In the genomic region with DNA sequence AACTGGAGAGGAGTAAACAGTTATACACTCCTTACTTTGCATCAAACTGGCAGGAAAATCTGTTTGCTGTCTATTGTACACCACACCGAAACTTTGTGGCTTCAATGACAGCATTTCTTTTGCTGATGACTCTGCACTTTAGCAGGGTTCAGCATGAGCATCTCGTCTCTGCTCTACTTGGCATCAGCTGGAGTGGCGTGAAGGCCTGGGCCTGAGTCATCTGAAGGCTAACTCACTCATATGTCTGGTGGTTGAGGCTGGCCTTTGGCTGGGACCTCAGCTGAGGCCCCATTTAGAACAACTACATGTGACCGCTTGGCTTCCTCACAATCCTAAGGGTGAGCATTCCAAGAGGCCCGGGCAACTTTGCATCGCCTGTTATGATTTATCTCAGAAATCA, we compare ENCODE assay signal across 12 cellular contexts. TPM values are rescaled to one million over a fixed set of nuclear protein-coding genes. Genes with fewer than 3 reads are reported as not detected.
A peak's percentile ranks its signal among the peaks of the same experiment; 100 is the strongest.
DNase-seq lines count a peak whose midpoint lies in the region; ATAC-seq and TF ChIP-seq lines count a peak whose summit lies in the region.
"Had no signal": no experiment of that assay in that cellular context is flagged by ENCODE, and none has a peak within 500 bp of the region (broad histone marks: within the 10 kb centered on the region; RNA-seq: fewer than 3 reads in every experiment).

No MANE protein-coding gene starts in this region.

- WGBS in heart right ventricle, 2 donors: 73 to 79% methylated on average over 6 of the region's 6 CpGs

- H3K27me3 ChIP-seq in heart right ventricle (no peaks in the 10 kb centered on the region), Karpas-422 (ENCODE audit: low read length) (no peaks in the 10 kb centered on the region)
- H3K27me3 ChIP-seq: BLaER1 treated with 17β-estradiol and CSF1 and Interleukin-3, amounts not matched to agents 10 nM and 100 nM had no signal

- H3K4me1 ChIP-seq in heart right ventricle (peaks cover 0 to 18% (median 10%) of the 10 kb centered on the region in 9 donors), Karpas-422 (ENCODE audit: low read length) (no peaks in the 10 kb centered on the region)

- H3K9me3 Mint-ChIP-seq in natural killer cell treated with Interleukin-12 subunit alpha and Interleukin-12 subunit beta and Interleukin-15 and Interleukin-18, amount 100 ng/mL, for 72 hours: no peaks in the 10 kb centered on the region
- H3K9me3 Mint-ChIP-seq in natural killer cell: no peaks in the 10 kb centered on the region
- H3K9me3 Mint-ChIP-seq in activated T-helper 17 cell treated with anti-CD3 and anti-CD28 coated beads, Interleukin-2, amount 50 U/mL, for 72 hours: no peaks in the 10 kb centered on the region
- H3K9me3 Mint-ChIP-seq: H9 had no signal

- no peak overlapping the region for H3K4me3 Mint-ChIP-seq in natural killer cell treated with Interleukin-12 subunit alpha and Interleukin-12 subunit beta and Interleukin-15 and Interleukin-18, amount 100 ng/mL, for 72 hours
- H3K4me3 Mint-ChIP-seq in natural killer cell: no peak overlapping the region
- no peak overlapping the region for H3K4me3 Mint-ChIP-seq in activated T-helper 17 cell treated with anti-CD3 and anti-CD28 coated beads, Interleukin-2, amount 50 U/mL, for 72 hours
- H3K4me3 Mint-ChIP-seq: H9 had no signal

- no peaks in the 10 kb centered on the region for H3K9me2 ChIP-seq in Karpas-422 (replicated peaks; ENCODE audit: insufficient read depth, low read length)

- peak; percentile 41 to 43 for ATAC-seq in natural killer cell treated with Interleukin-12 subunit alpha and Interleukin-12 subunit beta and Interleukin-15 and Interleukin-18, amount 100 ng/mL, for 72 hours
- ATAC-seq in natural killer cell (no peak), heart right ventricle (peak in 6 of 8 donors; percentile 25 to 94 (median 65)), GM18873 (IDR thresholded peaks at IDR 0.05; ENCODE audit: low FRiP score, unreplicated experiment) (no peak), GM21390 (IDR thresholded peaks at IDR 0.05; ENCODE audit: unreplicated experiment) (no peak)
- ATAC-seq in activated T-helper 17 cell treated with anti-CD3 and anti-CD28 coated beads, Interleukin-2, amount 50 U/mL, for 72 hours (replicated peaks): peak; percentile 98

- no peaks in the 10 kb centered on the region for H4K20me1 ChIP-seq in Karpas-422 (ENCODE audit: insufficient read depth, low read depth, low read length)
- H4K20me1 ChIP-seq: BLaER1 treated with 17β-estradiol and CSF1 and Interleukin-3, amounts not matched to agents 10 nM and 100 nM had no signal

- H3K27ac Mint-ChIP-seq in natural killer cell treated with Interleukin-12 subunit alpha and Interleukin-12 subunit beta and Interleukin-15 and Interleukin-18, amount 100 ng/mL, for 72 hours: no peak overlapping the region
- no peak overlapping the region for H3K27ac Mint-ChIP-seq in natural killer cell
- no peak overlapping the region for H3K27ac Mint-ChIP-seq in activated T-helper 17 cell treated with anti-CD3 and anti-CD28 coated beads, Interleukin-2, amount 50 U/mL, for 72 hours
- H3K27ac Mint-ChIP-seq: H9 had no signal

- H3K27me3 Mint-ChIP-seq in natural killer cell treated with Interleukin-12 subunit alpha and Interleukin-12 subunit beta and Interleukin-15 and Interleukin-18, amount 100 ng/mL, for 72 hours: peaks cover 12 to 20% of the 10 kb centered on the region in 2 donors
- peaks cover 8 to 15% of the 10 kb centered on the region in 2 donors for H3K27me3 Mint-ChIP-seq in natural killer cell (ENCODE audit: low read depth in 2 of 2)
- H3K27me3 Mint-ChIP-seq in activated T-helper 17 cell treated with anti-CD3 and anti-CD28 coated beads, Interleukin-2, amount 50 U/mL, for 72 hours: no peaks in the 10 kb centered on the region

- no peak for DNase-seq in natural killer cell treated with Interleukin-12 subunit alpha and Interleukin-12 subunit beta and Interleukin-15 and Interleukin-18, amount 100 ng/mL, for 72 hours (ENCODE audit: low spot score)
- no peak for DNase-seq in natural killer cell
- DNase-seq in heart right ventricle: no peak
- DNase-seq in NCI-H345 (lab: John Stamatoyannopoulos, UW): no peak
- DNase-seq in Karpas-422: no peak
- DNase-seq: GF-D8, H9, NCI-H2227 treated with DMSO at 0.1 percent for 48 hours had no signal

- H3K27ac ChIP-seq in heart right ventricle (peak overlapping the region in 3 of 10 donors; percentile 1 to 30 (median 9)), Karpas-422 (ENCODE audit: low read length) (no peak overlapping the region)
- H3K27ac ChIP-seq: BLaER1 treated with 17β-estradiol and CSF1 and Interleukin-3, amounts not matched to agents 10 nM and 100 nM had no signal

- H3K36me3 Mint-ChIP-seq in natural killer cell treated with Interleukin-12 subunit alpha and Interleukin-12 subunit beta and Interleukin-15 and Interleukin-18, amount 100 ng/mL, for 72 hours: no peaks in the 10 kb centered on the region
- no peaks in the 10 kb centered on the region for H3K36me3 Mint-ChIP-seq in natural killer cell
- H3K36me3 Mint-ChIP-seq in activated T-helper 17 cell treated with anti-CD3 and anti-CD28 coated beads, Interleukin-2, amount 50 U/mL, for 72 hours (ENCODE audit: low read depth): no peaks in the 10 kb centered on the region

- TF ChIP-seq CTCF in natural killer cell (IDR thresholded peaks at IDR 0.05): no peak
- no peak for TF ChIP-seq CTCF in heart right ventricle (IDR thresholded peaks at IDR 0.05)

- H2AFZ ChIP-seq in Karpas-422 (ENCODE audit: low read length): no peak overlapping the region

- H3K4me3 ChIP-seq in heart right ventricle (no peak overlapping the region), Karpas-422 (ENCODE audit: low read length) (no peak overlapping the region)
- H3K4me3 ChIP-seq: BLaER1 treated with 17β-estradiol and CSF1 and Interleukin-3, amounts not matched to agents 10 nM and 100 nM had no signal

- no peaks in the 10 kb centered on the region for H3K79me2 ChIP-seq in Karpas-422 (ENCODE audit: low read length)

- H3K9ac ChIP-seq in Karpas-422 (ENCODE audit: low read length): no peak overlapping the region
- H3K9ac ChIP-seq: BLaER1 treated with 17β-estradiol and CSF1 and Interleukin-3, amounts not matched to agents 10 nM and 100 nM had no signal

- intact Hi-C loops in natural killer cell (cut with micrococcal nuclease) (no loop called here), heart right ventricle (cut with DNase I) (loop anchor here in 2 of 10 donors (10.0 kb wide), 2 partner anchors 343 to 353 kb away; no protein-coding TSS in a partner anchor)

- no peak overlapping the region for H3K4me2 ChIP-seq in Karpas-422 (ENCODE audit: low read depth, low read length, poor library complexity, severe bottlenecking)

- H3K36me3 ChIP-seq in heart right ventricle (peaks cover 0 to 100% (median 49%) of the 10 kb centered on the region in 9 donors), Karpas-422 (ENCODE audit: insufficient read depth, low read length) (no peaks in the 10 kb centered on the region)

- H3K4me1 Mint-ChIP-seq in natural killer cell treated with Interleukin-12 subunit alpha and Interleukin-12 subunit beta and Interleukin-15 and Interleukin-18, amount 100 ng/mL, for 72 hours (ENCODE audit: low read depth in 2 of 2): no peaks in the 10 kb centered on the region
- H3K4me1 Mint-ChIP-seq in natural killer cell: no peaks in the 10 kb centered on the region
- no peaks in the 10 kb centered on the region for H3K4me1 Mint-ChIP-seq in activated T-helper 17 cell treated with anti-CD3 and anti-CD28 coated beads, Interleukin-2, amount 50 U/mL, for 72 hours
- H3K4me1 Mint-ChIP-seq: H9 had no signal

- H3K9me3 ChIP-seq in heart right ventricle: no peaks in the 10 kb centered on the region
- no peaks in the 10 kb centered on the region for H3K9me3 ChIP-seq in Karpas-422 (ENCODE audit: low read length)
- H3K9me3 ChIP-seq: BLaER1 treated with 17β-estradiol and CSF1 and Interleukin-3, amounts not matched to agents 10 nM and 100 nM had no signal

RNA-seq across cellular contexts. Expression of a gene that starts 28.7 kb away (rescaled TPM):
- total RNA-seq in natural killer cell treated with Interleukin-12 subunit alpha and Interleukin-12 subunit beta and Interleukin-15 and Interleukin-18, amount 100 ng/mL, for 72 hours: under 1 TPM; 0.26 to 0.56 TPM
- total RNA-seq in natural killer cell (not detected), heart right ventricle (10 to 100 TPM in 1 of 10 donors, 1 to 10 TPM in 9; 3.2 to 10.6 (median 5.9) TPM)
- under 1 TPM in 1 of 2 donors, not detected in 1; 0.24 TPM for total RNA-seq in activated T-helper 17 cell treated with anti-CD3 and anti-CD28 coated beads, Interleukin-2, amount 50 U/mL, for 72 hours
- 1 to 10 TPM; 4.1 to 6.7 TPM for polyA plus RNA-seq in heart right ventricle
- total RNA-seq in Karpas-422 (2014; rRNA removed; shearing (Covaris generic); ENCODE audit: low replicate concordance): not detected in 2 replicates

RNA-seq across cellular contexts. Expression of a gene that starts 43.1 kb away (rescaled TPM):
- 10 to 100 TPM; 37.4 to 48.1 TPM for total RNA-seq in natural killer cell treated with Interleukin-12 subunit alpha and Interleukin-12 subunit beta and Interleukin-15 and Interleukin-18, amount 100 ng/mL, for 72 hours
- total RNA-seq in natural killer cell (10 to 100 TPM; 16.7 to 20.5 (median 18.6) TPM), heart right ventricle (10 to 100 TPM; 48.7 to 75.3 (median 65.3) TPM)
- 10 to 100 TPM; 33.9 to 54.0 TPM for total RNA-seq in activated T-helper 17 cell treated with anti-CD3 and anti-CD28 coated beads, Interleukin-2, amount 50 U/mL, for 72 hours
- polyA plus RNA-seq in heart right ventricle: 10 to 100 TPM; 27.3 to 49.0 TPM
- total RNA-seq in Karpas-422 (2014; rRNA removed; shearing (Covaris generic); ENCODE audit: low replicate concordance): 41.3 and 77.0 TPM in 2 replicates

Comparison
In these comparisons a context has a peak if more than half of its experiments do, and no peak if none do; other contexts are left out.
1. ATAC-seq: peak in natural killer cell treated with Interleukin-12 subunit alpha and Interleukin-12 subunit beta and Interleukin-15 and Interleukin-18, amount 100 ng/mL, for 72 hours (2 of 2), activated T-helper 17 cell treated with anti-CD3 and anti-CD28 coated beads, Interleukin-2, amount 50 U/mL, for 72 hours (single experiment) and heart right ventricle (6 of 8); none in natural killer cell (0 of 3), GM18873 (single experiment) and GM21390 (single experiment).